8 cellular contexts compared by ENCODE assay signal in genomic region chr4:55948726-55949479, GRCh38. TPM values are rescaled to one million over a fixed set of nuclear protein-coding genes. Genes with fewer than 3 reads are reported as not detected.
DNase-seq lines count a peak whose midpoint lies in the region; ATAC-seq and TF ChIP-seq lines count a peak whose summit lies in the region.

Gene CEP135 (plus strand): TSS chr4:55948945. CDS start chr4:55952131, 3,186 bp downstream.

- TF ChIP-seq CTCF in epithelial cell of esophagus (IDR thresholded peaks at IDR 0.05; ENCODE audit: insufficient read depth, low read depth, low read length, missing control alignments), result peak; percentile 66
- TF ChIP-seq CTCF in mucosa of descending colon (IDR thresholded peaks at IDR 0.05), result peak; percentile 98

- TF ChIP-seq EP300 in Ishikawa (IDR thresholded peaks at IDR 0.05; ENCODE audit: borderline replicate concordance), result peak; percentile 12; the same call in 1 of the 2 replicates

- intact Hi-C loops in mucosa of descending colon (cut with DNase I, micrococcal nuclease), result no loop called here

- H3K9me3 ChIP-seq in mucosa of descending colon, result no peaks in the 10 kb centered on the region

- DNase-seq in DMS53 treated with DMSO at 0.1 percent for 48 hours (lab: John Stamatoyannopoulos, UW; ENCODE audit: unreplicated experiment) (peak; percentile 70), OCI-M1 (lab: John Stamatoyannopoulos, UW) (peak; percentile 97), activated T-cell treated with anti-CD3 and anti-CD28 coated beads for 24 hours (ENCODE audit: low read depth) (peak; percentile 89), epithelial cell of esophagus (ENCODE audit: low read depth) (peak; percentile 92), mucosa of descending colon (peak; percentile 94 to 97 (median 97))
- peak; percentile 82 to 84 for DNase-seq in stimulated activated CD8-positive, alpha-beta memory T cell treated with anti-CD3 and anti-CD28 coated beads, Interleukin-4, amount 100 ng/mL, for 1 hour (ENCODE audit: low read depth in 2 of 2, low spot score in 1 of 2)

- peaks cover 7% of the 10 kb centered on the region for H3K4me1 ChIP-seq in mucosa of descending colon (ENCODE audit: low read depth)

- peak; percentile 65 for ATAC-seq in GM21619 (IDR thresholded peaks at IDR 0.05; ENCODE audit: unreplicated experiment)
- ATAC-seq in mucosa of descending colon, result peak; percentile 95

- TF ChIP-seq RAD21 in Ishikawa (IDR thresholded peaks at IDR 0.05; ENCODE audit: low read depth), result peak; percentile 75

- H3K4me3 ChIP-seq in epithelial cell of esophagus (ENCODE audit: low read length) (peak within 1 kb of the TSS; percentile 64), mucosa of descending colon (peak within 1 kb of the TSS; percentile 64)

- H3K36me3 ChIP-seq in mucosa of descending colon (ENCODE audit: low read depth), result no peaks in the 10 kb centered on the region

TF ChIP-seq in Ishikawa, 13 proteins besides CTCF, POLR2A, EP300 and RAD21:
- TF ChIP-seq TAF1 (IDR thresholded peaks at IDR 0.05; ENCODE audit: low read depth) (peak; percentile 66), USF1 (IDR thresholded peaks at IDR 0.05) (no peak), TCF12 (IDR thresholded peaks at IDR 0.05; ENCODE audit: low read depth) (peak; percentile 50; the same call in 1 of the 2 replicates), YY1 (IDR thresholded peaks at IDR 0.05; ENCODE audit: low read depth) (peak; percentile 89), EGR1 (IDR thresholded peaks at IDR 0.05) (no peak; the same call in 1 of the 2 replicates), REST (IDR thresholded peaks at IDR 0.05; ENCODE audit: low read depth) (no peak), CREB1 (IDR thresholded peaks at IDR 0.05; ENCODE audit: low read depth) (no peak), FOXM1 (IDR thresholded peaks at IDR 0.05; ENCODE audit: borderline replicate concordance, low read depth) (0 out of 2 replicates have a peak, but pooled peaks have one; percentile 16), MAX (IDR thresholded peaks at IDR 0.05) (peak; percentile 83), CEBPB (IDR thresholded peaks at IDR 0.05) (no peak), TEAD4 (IDR thresholded peaks at IDR 0.05) (peak; percentile 67), ZBTB7A (IDR thresholded peaks at IDR 0.05; ENCODE audit: low read depth) (no peak), NFIC (IDR thresholded peaks at IDR 0.05) (peak; percentile 78; the same call in 1 of the 2 replicates)

RNA-seq across cellular contexts. Expression of gene CEP135, which starts in this region (rescaled TPM):
- 1 to 10 TPM; 3.8 to 6.9 (median 5.9) TPM for total RNA-seq in mucosa of descending colon

Comparison
In these comparisons a context has a peak if more than half of its experiments do, and no peak if none do; other contexts are left out.
1. Peak in every context shown above with its lines: DNase-seq, ATAC-seq and H3K4me3 ChIP-seq.